Comparison of ENCODE assay signal across 20 cellular contexts in the genomic region with DNA sequence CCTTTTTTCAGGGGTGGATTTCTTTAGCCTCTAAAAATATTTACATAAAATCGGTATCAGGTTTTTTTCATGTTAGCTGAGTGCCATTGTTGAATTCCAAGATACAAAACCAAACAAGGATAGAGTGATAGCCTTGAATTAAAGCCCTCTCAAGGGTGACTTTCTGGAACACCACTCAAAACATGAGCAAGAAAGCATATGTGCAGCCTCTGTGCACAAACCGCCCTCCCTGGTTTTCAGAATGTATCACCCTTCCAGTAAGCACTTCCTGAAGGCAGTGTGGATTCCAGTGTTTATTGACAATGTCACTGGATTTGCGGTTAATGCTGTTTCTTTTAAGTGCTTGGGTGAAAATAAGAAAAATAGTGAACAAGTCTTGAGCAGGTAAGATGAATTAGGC.
"Had no signal": no experiment of that assay in that cellular context is flagged by ENCODE, and none has a peak within 500 bp of the region (broad histone marks: within the 10 kb centered on the region; RNA-seq: fewer than 3 reads in every experiment).

No MANE protein-coding gene starts in this region.

- H3K4me1 ChIP-seq: right atrium auricular region, right lobe of liver, tibial nerve, uterus had no signal

- H3K36me3 ChIP-seq: ovary, right atrium auricular region, right lobe of liver, tibial nerve, uterus had no signal

- ATAC-seq: left lobe of liver; mucosa of descending colon; naive thymus-derived CD4-positive, alpha-beta T cell; natural killer cell treated with Interleukin-12 subunit alpha and Interleukin-12 subunit beta and Interleukin-15 and Interleukin-18, amount 100 ng/mL, for 72 hours; right lobe of liver; stimulated activated memory B cell treated with anti-CD40 and anti-IgM and Interleukin-4, amounts not matched to agents 10 μg/mL and 1 μg/mL and 100 μg/mL, for 72 hours; stimulated activated naive CD8-positive, alpha-beta T cell treated with anti-CD3 and anti-CD28 coated beads, Interleukin-15, amount 100 ng/mL, for 72 hours had no signal

- H3K27ac ChIP-seq: ovary, right atrium auricular region, right lobe of liver, tibial nerve, uterus had no signal

- H3K4me2 ChIP-seq: smooth muscle cell had no signal

- H3K27me3 ChIP-seq: ovary, right atrium auricular region, right lobe of liver, tibial nerve, uterus had no signal

- H3K4me3 ChIP-seq: mucosa of descending colon, ovary, right atrium auricular region, right lobe of liver, smooth muscle cell, tibial nerve, uterus had no signal

- H3K9me3 ChIP-seq: mucosa of descending colon, ovary, right atrium auricular region, right lobe of liver, tibial nerve, uterus had no signal

- DNase-seq: islet precursor cell; midbrain; mucosa of descending colon; naive thymus-derived CD4-positive, alpha-beta T cell; ovary; right lobe of liver; stimulated activated CD4-positive, alpha-beta T cell treated with anti-CD3 and anti-CD28 coated beads, Interleukin-1b, Interleukin-23, amount 100 ng/mL, for 48 hours; stimulated activated CD4-positive, alpha-beta T cell treated with anti-CD3 and anti-CD28 coated beads, Interleukin-2, amount 100 ng/mL, for 48 hours; stimulated activated CD4-positive, alpha-beta T cell treated with anti-CD3 and anti-CD28 coated beads, Interleukin-4, amount 100 ng/mL, for 4 hours; stimulated activated CD8-positive, alpha-beta memory T cell treated with anti-CD3 and anti-CD28 coated beads, Interleukin-4, amount 100 ng/mL, for 48 hours; stimulated activated naive CD4-positive, alpha-beta T cell treated with Interleukin-2 at 50 U/mL for 16 hours; stimulated activated naive CD8-positive, alpha-beta T cell treated with anti-CD3 and anti-CD28 coated beads, Interleukin-15, amount 100 ng/mL, for 72 hours; substantia nigra; uterus had no signal
